15 cellular contexts compared by ENCODE assay signal in genomic region chr5:3590253-3590966, GRCh38. TPM values are rescaled to one million over a fixed set of nuclear protein-coding genes. Genes with fewer than 3 reads are reported as not detected.
DNase-seq lines count a peak whose midpoint lies in the region; ATAC-seq and TF ChIP-seq lines count a peak whose summit lies in the region.
"Had no signal": no experiment of that assay in that cellular context is flagged by ENCODE, and none has a peak within 500 bp of the region (broad histone marks: within the 10 kb centered on the region; RNA-seq: fewer than 3 reads in every experiment).

No MANE protein-coding gene starts in this region.

- H3K79me2 ChIP-seq in neural cell (replicated peaks; ENCODE audit: insufficient read depth, low read length) (no peaks in the 10 kb centered on the region), osteoblast (ENCODE audit: insufficient read depth, low read length) (no peaks in the 10 kb centered on the region)

- H3K4me2 ChIP-seq in neural cell (ENCODE audit: low read length) = no peak overlapping the region
- H3K4me2 ChIP-seq in osteoblast (ENCODE audit: insufficient read depth, low read length) = no peak overlapping the region

- peak overlapping the region; percentile 9 for H3K4me3 ChIP-seq in coronary artery
- peak overlapping the region; percentile 52 for H3K4me3 ChIP-seq in neural cell (ENCODE audit: low read length)
- H3K4me3 ChIP-seq in osteoblast (ENCODE audit: insufficient read depth, low read length) = no peak overlapping the region
- H3K4me3 ChIP-seq: vagina had no signal

- H3K9ac ChIP-seq in ES-I3 (ENCODE audit: low read depth, low read length) (peak overlapping the region; percentile 32; the same call in 1 of the 2 replicates), neural cell (ENCODE audit: low read length) (no peak overlapping the region)

- H3K27ac ChIP-seq in coronary artery = no peak overlapping the region
- no peak overlapping the region for H3K27ac ChIP-seq in neural cell (ENCODE audit: low read length)
- H3K27ac ChIP-seq in osteoblast (ENCODE audit: low read depth, low read length) = no peak overlapping the region
- H3K27ac ChIP-seq: neutrophil, vagina had no signal

- H3K27me3 ChIP-seq in neural cell (ENCODE audit: insufficient read depth, low read depth, low read length) (peaks cover 98% of the 10 kb centered on the region), osteoblast (ENCODE audit: insufficient read depth, low read length) (peaks cover 6% of the 10 kb centered on the region)

- no peak overlapping the region for H2AFZ ChIP-seq in neural cell (ENCODE audit: low read depth, low read length)
- no peak overlapping the region for H2AFZ ChIP-seq in osteoblast (ENCODE audit: low read length)

- H4K20me1 ChIP-seq in neural cell (ENCODE audit: insufficient read depth) = no peaks in the 10 kb centered on the region
- H4K20me1 ChIP-seq in osteoblast (ENCODE audit: insufficient read depth, low read length) = no peaks in the 10 kb centered on the region

- H3K9me2 ChIP-seq in neural cell (ENCODE audit: insufficient read depth, low read length) = no peaks in the 10 kb centered on the region

- no peaks in the 10 kb centered on the region for H3K9me3 ChIP-seq in ES-I3 (ENCODE audit: control insufficient read depth, insufficient read depth, low read length)
- H3K9me3 ChIP-seq in neural cell (ENCODE audit: low read length) = no peaks in the 10 kb centered on the region
- H3K9me3 ChIP-seq in osteoblast (ENCODE audit: low read depth, low read length) = no peaks in the 10 kb centered on the region
- H3K9me3 ChIP-seq: neutrophil, vagina had no signal

- no peak for TF ChIP-seq EP300 in neural cell (conservative IDR thresholded peaks at IDR 0.05; ENCODE audit: poor library complexity, severe bottlenecking)

- H3F3A ChIP-seq in neural cell (ENCODE audit: insufficient read depth, low read length, poor library complexity, severe bottlenecking) = no peaks in the 10 kb centered on the region

- peaks cover 3% of the 10 kb centered on the region; the same call in 1 of the 2 replicates for H3K4me1 ChIP-seq in ES-I3 (ENCODE audit: insufficient read depth, low read length)
- no peaks in the 10 kb centered on the region for H3K4me1 ChIP-seq in osteoblast (ENCODE audit: insufficient read depth, low read length)

- DNase-seq in NCI-H2029 (lab: John Stamatoyannopoulos, UW) (peak; percentile 18), coronary artery (ENCODE audit: low spot score) (no peak), osteoblast (ENCODE audit: insufficient read length, low spot score, missing footprints) (no peak), NAMALWA (ENCODE audit: low spot score) (no peak), MV-4-11 (lab: John Stamatoyannopoulos, UW) (no peak)
- DNase-seq: activated effector memory CD4-positive, alpha-beta T cell treated with anti-CD3 and anti-CD28 coated beads, Interleukin-2, amount 50 U/mL, for 16 hours; NCI-H226; PC-3 had no signal

- TF ChIP-seq CTCF in coronary artery (IDR thresholded peaks at IDR 0.05) (no peak), neural cell (IDR thresholded peaks at IDR 0.05; ENCODE audit: poor library complexity, severe bottlenecking) (no peak), osteoblast (IDR thresholded peaks at IDR 0.05; ENCODE audit: extremely low read depth, low read depth, low read length) (no peak)

- H3K36me3 ChIP-seq in ES-I3 (ENCODE audit: insufficient read depth, low read length) (no peaks in the 10 kb centered on the region), neural cell (ENCODE audit: insufficient read depth, low read length) (no peaks in the 10 kb centered on the region), osteoblast (ENCODE audit: insufficient read depth, low read length) (no peaks in the 10 kb centered on the region)
- H3K36me3 ChIP-seq: neutrophil, vagina had no signal

- no peak for ATAC-seq in GM21825 (IDR thresholded peaks at IDR 0.05; ENCODE audit: unreplicated experiment)
- ATAC-seq: PC-3; stimulated activated memory B cell treated with anti-CD40 and anti-IgM and Interleukin-4, amounts not matched to agents 10 μg/mL and 1 μg/mL and 100 μg/mL, for 72 hours had no signal

- TF ChIP-seq RAD21 in neural cell (conservative IDR thresholded peaks at IDR 0.05) = peak; percentile 42

TF ChIP-seq in neural cell, 6 proteins besides CTCF, POLR2A, EP300 and RAD21:
- TF ChIP-seq POLR2AphosphoS5 (IDR thresholded peaks at IDR 0.05) (peak; percentile 45), SMC3 (conservative IDR thresholded peaks at IDR 0.05; ENCODE audit: poor library complexity) (no peak)
TF ChIP-seq in neural cell: peak in this region for 1.

RNA-seq across cellular contexts. Expression of gene IRX1, which starts 5.2 kb away (rescaled TPM):
- 0.34 TPM in 1 of 2 replicates, not detected in the other for polyA plus RNA-seq in neural cell
- not detected in 2 replicates for polyA minus RNA-seq in neural cell
- 1.4 and 3.2 TPM in 2 replicates for total RNA-seq in osteoblast
- total RNA-seq: lung microvascular endothelial cell, PC-3, vagina had no signal
